In the genomic region with DNA sequence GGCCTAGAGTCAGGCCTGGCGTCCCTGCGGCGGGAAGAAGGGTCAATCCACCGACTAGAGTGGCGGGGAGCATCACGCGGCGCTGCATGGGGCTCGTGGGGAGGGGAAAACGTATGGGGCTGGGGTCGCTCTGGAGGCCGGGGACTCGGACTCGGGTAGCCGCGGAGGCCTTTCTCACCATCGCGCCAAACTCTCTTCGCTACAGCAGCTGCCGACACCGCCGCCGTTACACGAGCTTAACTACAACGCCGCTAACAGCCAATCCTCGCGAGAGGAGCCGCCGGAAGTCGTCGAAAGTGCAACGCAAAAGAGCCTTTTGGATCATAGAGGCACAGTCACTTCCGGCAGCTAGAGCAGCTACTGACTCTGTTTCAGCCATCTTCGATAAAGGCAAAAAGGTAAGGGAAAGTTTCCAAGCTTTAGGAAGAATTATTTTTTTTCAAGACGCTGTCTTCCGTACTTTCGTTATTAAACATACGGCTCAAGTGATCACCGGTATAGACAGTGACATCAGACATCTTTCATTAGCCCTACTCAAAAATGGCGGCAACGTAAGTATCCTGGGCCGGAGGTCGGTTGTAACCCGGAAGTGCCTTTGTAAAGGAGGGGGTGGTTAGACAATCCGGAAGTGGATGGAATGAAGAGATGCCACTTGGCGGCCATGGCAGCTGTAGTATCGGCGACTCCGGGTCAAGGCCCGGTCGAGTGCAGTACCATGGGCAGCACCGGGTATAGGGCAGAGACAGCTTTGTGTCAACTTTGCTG, we compare ENCODE assay signal across 1 cellular context.
A peak's percentile ranks its signal among the peaks of the same experiment; 100 is the strongest.
TF ChIP-seq lines count a peak whose summit lies in the region.

TSS of gene ERH (minus strand) at position 247 of the 765 bp plus-strand sequence. CDS start at position 181, 66 bp downstream.
TSS of gene SLC39A9 (plus strand) at position 640 of the 765 bp plus-strand sequence. CDS start 678 bp downstream, outside the sequence.

TF ChIP-seq in HEK293, 187 proteins besides CTCF, POLR2A, EP300 and RAD21 (continued from another document and continues in another):
- TF ChIP-seq, protein P1, sequence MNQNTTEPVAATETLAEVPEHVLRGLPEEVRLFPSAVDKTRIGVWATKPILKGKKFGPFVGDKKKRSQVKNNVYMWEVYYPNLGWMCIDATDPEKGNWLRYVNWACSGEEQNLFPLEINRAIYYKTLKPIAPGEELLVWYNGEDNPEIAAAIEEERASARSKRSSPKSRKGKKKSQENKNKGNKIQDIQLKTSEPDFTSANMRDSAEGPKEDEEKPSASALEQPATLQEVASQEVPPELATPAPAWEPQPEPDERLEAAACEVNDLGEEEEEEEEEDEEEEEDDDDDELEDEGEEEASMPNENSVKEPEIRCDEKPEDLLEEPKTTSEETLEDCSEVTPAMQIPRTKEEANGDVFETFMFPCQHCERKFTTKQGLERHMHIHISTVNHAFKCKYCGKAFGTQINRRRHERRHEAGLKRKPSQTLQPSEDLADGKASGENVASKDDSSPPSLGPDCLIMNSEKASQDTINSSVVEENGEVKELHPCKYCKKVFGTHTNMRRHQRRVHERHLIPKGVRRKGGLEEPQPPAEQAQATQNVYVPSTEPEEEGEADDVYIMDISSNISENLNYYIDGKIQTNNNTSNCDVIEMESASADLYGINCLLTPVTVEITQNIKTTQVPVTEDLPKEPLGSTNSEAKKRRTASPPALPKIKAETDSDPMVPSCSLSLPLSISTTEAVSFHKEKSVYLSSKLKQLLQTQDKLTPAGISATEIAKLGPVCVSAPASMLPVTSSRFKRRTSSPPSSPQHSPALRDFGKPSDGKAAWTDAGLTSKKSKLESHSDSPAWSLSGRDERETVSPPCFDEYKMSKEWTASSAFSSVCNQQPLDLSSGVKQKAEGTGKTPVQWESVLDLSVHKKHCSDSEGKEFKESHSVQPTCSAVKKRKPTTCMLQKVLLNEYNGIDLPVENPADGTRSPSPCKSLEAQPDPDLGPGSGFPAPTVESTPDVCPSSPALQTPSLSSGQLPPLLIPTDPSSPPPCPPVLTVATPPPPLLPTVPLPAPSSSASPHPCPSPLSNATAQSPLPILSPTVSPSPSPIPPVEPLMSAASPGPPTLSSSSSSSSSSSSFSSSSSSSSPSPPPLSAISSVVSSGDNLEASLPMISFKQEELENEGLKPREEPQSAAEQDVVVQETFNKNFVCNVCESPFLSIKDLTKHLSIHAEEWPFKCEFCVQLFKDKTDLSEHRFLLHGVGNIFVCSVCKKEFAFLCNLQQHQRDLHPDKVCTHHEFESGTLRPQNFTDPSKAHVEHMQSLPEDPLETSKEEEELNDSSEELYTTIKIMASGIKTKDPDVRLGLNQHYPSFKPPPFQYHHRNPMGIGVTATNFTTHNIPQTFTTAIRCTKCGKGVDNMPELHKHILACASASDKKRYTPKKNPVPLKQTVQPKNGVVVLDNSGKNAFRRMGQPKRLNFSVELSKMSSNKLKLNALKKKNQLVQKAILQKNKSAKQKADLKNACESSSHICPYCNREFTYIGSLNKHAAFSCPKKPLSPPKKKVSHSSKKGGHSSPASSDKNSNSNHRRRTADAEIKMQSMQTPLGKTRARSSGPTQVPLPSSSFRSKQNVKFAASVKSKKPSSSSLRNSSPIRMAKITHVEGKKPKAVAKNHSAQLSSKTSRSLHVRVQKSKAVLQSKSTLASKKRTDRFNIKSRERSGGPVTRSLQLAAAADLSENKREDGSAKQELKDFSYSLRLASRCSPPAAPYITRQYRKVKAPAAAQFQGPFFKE (tag by site-specific recombination; IDR thresholded peaks at IDR 0.05; ENCODE audit: borderline replicate concordance) = no peak
- TF ChIP-seq ZNF2 (tag by site-specific recombination; IDR thresholded peaks at IDR 0.05) (peak; percentile 65; the same call in 1 of the 2 replicates), BCL6B (tag by site-specific recombination; IDR thresholded peaks at IDR 0.05) (no peak), ZNF621 (tag by site-specific recombination; IDR thresholded peaks at IDR 0.05) (no peak), ZNF366 (tag by site-specific recombination; conservative IDR thresholded peaks at IDR 0.05) (0 out of 2 replicates have a peak, but pooled peaks have one; percentile 29), ZNF639 (tag by site-specific recombination; IDR thresholded peaks at IDR 0.05) (peak; percentile 97), ZNF10 (tag by site-specific recombination; IDR thresholded peaks at IDR 0.05) (no peak), ZNF140 (tag by site-specific recombination; IDR thresholded peaks at IDR 0.05) (no peak), ZNF184 (tag by site-specific recombination; IDR thresholded peaks at IDR 0.05) (no peak), ZNF157 (tag by site-specific recombination; IDR thresholded peaks at IDR 0.05) (no peak), ZIC2 (tag by site-specific recombination; IDR thresholded peaks at IDR 0.05) (no peak), HOXC10 (CRISPR knock-in tag; IDR thresholded peaks at IDR 0.05) (no peak), KLF8 (tag by site-specific recombination; IDR thresholded peaks at IDR 0.05) (peak; percentile 73), ZBTB17 (tag by site-specific recombination; IDR thresholded peaks at IDR 0.05) (peak; percentile 71), SP7 (tag by site-specific recombination; IDR thresholded peaks at IDR 0.05) (peak; percentile 68; the same call in 1 of the 2 replicates), ZSCAN30 (tag by site-specific recombination; IDR thresholded peaks at IDR 0.05) (no peak), ZFP69B (tag by site-specific recombination; IDR thresholded peaks at IDR 0.05) (no peak), ZNF473 (tag by site-specific recombination; IDR thresholded peaks at IDR 0.05) (no peak), ZNF585B (tag by site-specific recombination; IDR thresholded peaks at IDR 0.05) (no peak), OSR2 (tag by site-specific recombination; IDR thresholded peaks at IDR 0.05) (0 out of 2 replicates have a peak, but pooled peaks have one; percentile 16), GLIS1 (tag by site-specific recombination; IDR thresholded peaks at IDR 0.05) (no peak), ZNF138 (tag by site-specific recombination; IDR thresholded peaks at IDR 0.05; ENCODE audit: borderline replicate concordance) (no peak), ZNF629 (tag by site-specific recombination; IDR thresholded peaks at IDR 0.05) (peak; percentile 99), ZNF350 (tag by site-specific recombination; IDR thresholded peaks at IDR 0.05) (peak; percentile 92), KLF16 (tag by site-specific recombination; IDR thresholded peaks at IDR 0.05) (peak; percentile 24; the same call in 1 of the 2 replicates), MEIS1 (CRISPR knock-in tag; IDR thresholded peaks at IDR 0.05; ENCODE audit: borderline replicate concordance) (no peak), ZNF324 (tag by site-specific recombination; IDR thresholded peaks at IDR 0.05) (peak; percentile 78), ZNF544 (tag by site-specific recombination; IDR thresholded peaks at IDR 0.05) (no peak), ZNF623 (tag by site-specific recombination; IDR thresholded peaks at IDR 0.05) (no peak), PRDM10 (tag by site-specific recombination; IDR thresholded peaks at IDR 0.05) (no peak), KLF1 (tag by site-specific recombination; IDR thresholded peaks at IDR 0.05) (no peak), HOXD13 (CRISPR knock-in tag; IDR thresholded peaks at IDR 0.05; ENCODE audit: borderline replicate concordance) (no peak), ZNF624 (tag by site-specific recombination; IDR thresholded peaks at IDR 0.05) (no peak), TCF7L2 (IDR thresholded peaks at IDR 0.05; ENCODE audit: borderline replicate concordance, low read depth, low read length) (no peak), SP3 (tag by site-specific recombination; IDR thresholded peaks at IDR 0.05) (peak; percentile 87), ZBTB7A (tag by site-specific recombination; IDR thresholded peaks at IDR 0.05; ENCODE audit: low read depth) (no peak)
- TF ChIP-seq, protein P2, sequence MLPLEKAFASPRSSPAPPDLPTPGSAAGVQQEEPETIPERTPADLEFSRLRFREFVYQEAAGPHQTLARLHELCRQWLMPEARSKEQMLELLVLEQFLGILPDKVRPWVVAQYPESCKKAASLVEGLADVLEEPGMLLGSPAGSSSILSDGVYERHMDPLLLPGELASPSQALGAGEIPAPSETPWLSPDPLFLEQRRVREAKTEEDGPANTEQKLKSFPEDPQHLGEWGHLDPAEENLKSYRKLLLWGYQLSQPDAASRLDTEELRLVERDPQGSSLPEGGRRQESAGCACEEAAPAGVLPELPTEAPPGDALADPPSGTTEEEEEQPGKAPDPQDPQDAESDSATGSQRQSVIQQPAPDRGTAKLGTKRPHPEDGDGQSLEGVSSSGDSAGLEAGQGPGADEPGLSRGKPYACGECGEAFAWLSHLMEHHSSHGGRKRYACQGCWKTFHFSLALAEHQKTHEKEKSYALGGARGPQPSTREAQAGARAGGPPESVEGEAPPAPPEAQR (tag by site-specific recombination; IDR thresholded peaks at IDR 0.05) = no peak
- TF ChIP-seq, protein P3, sequence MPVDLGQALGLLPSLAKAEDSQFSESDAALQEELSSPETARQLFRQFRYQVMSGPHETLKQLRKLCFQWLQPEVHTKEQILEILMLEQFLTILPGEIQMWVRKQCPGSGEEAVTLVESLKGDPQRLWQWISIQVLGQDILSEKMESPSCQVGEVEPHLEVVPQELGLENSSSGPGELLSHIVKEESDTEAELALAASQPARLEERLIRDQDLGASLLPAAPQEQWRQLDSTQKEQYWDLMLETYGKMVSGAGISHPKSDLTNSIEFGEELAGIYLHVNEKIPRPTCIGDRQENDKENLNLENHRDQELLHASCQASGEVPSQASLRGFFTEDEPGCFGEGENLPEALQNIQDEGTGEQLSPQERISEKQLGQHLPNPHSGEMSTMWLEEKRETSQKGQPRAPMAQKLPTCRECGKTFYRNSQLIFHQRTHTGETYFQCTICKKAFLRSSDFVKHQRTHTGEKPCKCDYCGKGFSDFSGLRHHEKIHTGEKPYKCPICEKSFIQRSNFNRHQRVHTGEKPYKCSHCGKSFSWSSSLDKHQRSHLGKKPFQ (tag by site-specific recombination; IDR thresholded peaks at IDR 0.05) = 0 out of 2 replicates have a peak, but pooled peaks have one; percentile 36
- TF ChIP-seq, protein P4, sequence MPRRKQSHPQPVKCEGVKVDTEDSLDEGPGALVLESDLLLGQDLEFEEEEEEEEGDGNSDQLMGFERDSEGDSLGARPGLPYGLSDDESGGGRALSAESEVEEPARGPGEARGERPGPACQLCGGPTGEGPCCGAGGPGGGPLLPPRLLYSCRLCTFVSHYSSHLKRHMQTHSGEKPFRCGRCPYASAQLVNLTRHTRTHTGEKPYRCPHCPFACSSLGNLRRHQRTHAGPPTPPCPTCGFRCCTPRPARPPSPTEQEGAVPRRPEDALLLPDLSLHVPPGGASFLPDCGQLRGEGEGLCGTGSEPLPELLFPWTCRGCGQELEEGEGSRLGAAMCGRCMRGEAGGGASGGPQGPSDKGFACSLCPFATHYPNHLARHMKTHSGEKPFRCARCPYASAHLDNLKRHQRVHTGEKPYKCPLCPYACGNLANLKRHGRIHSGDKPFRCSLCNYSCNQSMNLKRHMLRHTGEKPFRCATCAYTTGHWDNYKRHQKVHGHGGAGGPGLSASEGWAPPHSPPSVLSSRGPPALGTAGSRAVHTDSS (tag by site-specific recombination; IDR thresholded peaks at IDR 0.05) = no peak
- TF ChIP-seq, protein P5, sequence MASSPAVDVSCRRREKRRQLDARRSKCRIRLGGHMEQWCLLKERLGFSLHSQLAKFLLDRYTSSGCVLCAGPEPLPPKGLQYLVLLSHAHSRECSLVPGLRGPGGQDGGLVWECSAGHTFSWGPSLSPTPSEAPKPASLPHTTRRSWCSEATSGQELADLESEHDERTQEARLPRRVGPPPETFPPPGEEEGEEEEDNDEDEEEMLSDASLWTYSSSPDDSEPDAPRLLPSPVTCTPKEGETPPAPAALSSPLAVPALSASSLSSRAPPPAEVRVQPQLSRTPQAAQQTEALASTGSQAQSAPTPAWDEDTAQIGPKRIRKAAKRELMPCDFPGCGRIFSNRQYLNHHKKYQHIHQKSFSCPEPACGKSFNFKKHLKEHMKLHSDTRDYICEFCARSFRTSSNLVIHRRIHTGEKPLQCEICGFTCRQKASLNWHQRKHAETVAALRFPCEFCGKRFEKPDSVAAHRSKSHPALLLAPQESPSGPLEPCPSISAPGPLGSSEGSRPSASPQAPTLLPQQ (tag by site-specific recombination; IDR thresholded peaks at IDR 0.05) = peak; percentile 62
